ENCODE assay signal across 1 cellular context in genomic region chr12:129635003-129635685, GRCh38.
TF ChIP-seq lines count a peak whose summit lies in the region.

No MANE protein-coding gene starts in this region.

TF ChIP-seq in WTC11, 78 proteins besides CTCF, POLR2A, EP300 and RAD21 (continued from another document):
- TF ChIP-seq, protein P1, sequence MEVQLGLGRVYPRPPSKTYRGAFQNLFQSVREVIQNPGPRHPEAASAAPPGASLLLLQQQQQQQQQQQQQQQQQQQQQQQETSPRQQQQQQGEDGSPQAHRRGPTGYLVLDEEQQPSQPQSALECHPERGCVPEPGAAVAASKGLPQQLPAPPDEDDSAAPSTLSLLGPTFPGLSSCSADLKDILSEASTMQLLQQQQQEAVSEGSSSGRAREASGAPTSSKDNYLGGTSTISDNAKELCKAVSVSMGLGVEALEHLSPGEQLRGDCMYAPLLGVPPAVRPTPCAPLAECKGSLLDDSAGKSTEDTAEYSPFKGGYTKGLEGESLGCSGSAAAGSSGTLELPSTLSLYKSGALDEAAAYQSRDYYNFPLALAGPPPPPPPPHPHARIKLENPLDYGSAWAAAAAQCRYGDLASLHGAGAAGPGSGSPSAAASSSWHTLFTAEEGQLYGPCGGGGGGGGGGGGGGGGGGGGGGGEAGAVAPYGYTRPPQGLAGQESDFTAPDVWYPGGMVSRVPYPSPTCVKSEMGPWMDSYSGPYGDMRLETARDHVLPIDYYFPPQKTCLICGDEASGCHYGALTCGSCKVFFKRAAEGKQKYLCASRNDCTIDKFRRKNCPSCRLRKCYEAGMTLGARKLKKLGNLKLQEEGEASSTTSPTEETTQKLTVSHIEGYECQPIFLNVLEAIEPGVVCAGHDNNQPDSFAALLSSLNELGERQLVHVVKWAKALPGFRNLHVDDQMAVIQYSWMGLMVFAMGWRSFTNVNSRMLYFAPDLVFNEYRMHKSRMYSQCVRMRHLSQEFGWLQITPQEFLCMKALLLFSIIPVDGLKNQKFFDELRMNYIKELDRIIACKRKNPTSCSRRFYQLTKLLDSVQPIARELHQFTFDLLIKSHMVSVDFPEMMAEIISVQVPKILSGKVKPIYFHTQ (CRISPR knock-in tag; IDR thresholded peaks at IDR 0.05), result no peak
- TF ChIP-seq FOXK1 (CRISPR knock-in tag; IDR thresholded peaks at IDR 0.05) (no peak), ZNF263 (CRISPR knock-in tag; IDR thresholded peaks at IDR 0.05; ENCODE audit: low read depth) (no peak), NR3C1 (CRISPR knock-in tag; conservative IDR thresholded peaks at IDR 0.05; ENCODE audit: low read depth) (no peak)
- TF ChIP-seq, protein P2, sequence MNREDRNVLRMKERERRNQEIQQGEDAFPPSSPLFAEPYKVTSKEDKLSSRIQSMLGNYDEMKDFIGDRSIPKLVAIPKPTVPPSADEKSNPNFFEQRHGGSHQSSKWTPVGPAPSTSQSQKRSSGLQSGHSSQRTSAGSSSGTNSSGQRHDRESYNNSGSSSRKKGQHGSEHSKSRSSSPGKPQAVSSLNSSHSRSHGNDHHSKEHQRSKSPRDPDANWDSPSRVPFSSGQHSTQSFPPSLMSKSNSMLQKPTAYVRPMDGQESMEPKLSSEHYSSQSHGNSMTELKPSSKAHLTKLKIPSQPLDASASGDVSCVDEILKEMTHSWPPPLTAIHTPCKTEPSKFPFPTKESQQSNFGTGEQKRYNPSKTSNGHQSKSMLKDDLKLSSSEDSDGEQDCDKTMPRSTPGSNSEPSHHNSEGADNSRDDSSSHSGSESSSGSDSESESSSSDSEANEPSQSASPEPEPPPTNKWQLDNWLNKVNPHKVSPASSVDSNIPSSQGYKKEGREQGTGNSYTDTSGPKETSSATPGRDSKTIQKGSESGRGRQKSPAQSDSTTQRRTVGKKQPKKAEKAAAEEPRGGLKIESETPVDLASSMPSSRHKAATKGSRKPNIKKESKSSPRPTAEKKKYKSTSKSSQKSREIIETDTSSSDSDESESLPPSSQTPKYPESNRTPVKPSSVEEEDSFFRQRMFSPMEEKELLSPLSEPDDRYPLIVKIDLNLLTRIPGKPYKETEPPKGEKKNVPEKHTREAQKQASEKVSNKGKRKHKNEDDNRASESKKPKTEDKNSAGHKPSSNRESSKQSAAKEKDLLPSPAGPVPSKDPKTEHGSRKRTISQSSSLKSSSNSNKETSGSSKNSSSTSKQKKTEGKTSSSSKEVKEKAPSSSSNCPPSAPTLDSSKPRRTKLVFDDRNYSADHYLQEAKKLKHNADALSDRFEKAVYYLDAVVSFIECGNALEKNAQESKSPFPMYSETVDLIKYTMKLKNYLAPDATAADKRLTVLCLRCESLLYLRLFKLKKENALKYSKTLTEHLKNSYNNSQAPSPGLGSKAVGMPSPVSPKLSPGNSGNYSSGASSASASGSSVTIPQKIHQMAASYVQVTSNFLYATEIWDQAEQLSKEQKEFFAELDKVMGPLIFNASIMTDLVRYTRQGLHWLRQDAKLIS (CRISPR knock-in tag; IDR thresholded peaks at IDR 0.05; ENCODE audit: borderline replicate concordance), result no peak
- TF ChIP-seq, protein P3, sequence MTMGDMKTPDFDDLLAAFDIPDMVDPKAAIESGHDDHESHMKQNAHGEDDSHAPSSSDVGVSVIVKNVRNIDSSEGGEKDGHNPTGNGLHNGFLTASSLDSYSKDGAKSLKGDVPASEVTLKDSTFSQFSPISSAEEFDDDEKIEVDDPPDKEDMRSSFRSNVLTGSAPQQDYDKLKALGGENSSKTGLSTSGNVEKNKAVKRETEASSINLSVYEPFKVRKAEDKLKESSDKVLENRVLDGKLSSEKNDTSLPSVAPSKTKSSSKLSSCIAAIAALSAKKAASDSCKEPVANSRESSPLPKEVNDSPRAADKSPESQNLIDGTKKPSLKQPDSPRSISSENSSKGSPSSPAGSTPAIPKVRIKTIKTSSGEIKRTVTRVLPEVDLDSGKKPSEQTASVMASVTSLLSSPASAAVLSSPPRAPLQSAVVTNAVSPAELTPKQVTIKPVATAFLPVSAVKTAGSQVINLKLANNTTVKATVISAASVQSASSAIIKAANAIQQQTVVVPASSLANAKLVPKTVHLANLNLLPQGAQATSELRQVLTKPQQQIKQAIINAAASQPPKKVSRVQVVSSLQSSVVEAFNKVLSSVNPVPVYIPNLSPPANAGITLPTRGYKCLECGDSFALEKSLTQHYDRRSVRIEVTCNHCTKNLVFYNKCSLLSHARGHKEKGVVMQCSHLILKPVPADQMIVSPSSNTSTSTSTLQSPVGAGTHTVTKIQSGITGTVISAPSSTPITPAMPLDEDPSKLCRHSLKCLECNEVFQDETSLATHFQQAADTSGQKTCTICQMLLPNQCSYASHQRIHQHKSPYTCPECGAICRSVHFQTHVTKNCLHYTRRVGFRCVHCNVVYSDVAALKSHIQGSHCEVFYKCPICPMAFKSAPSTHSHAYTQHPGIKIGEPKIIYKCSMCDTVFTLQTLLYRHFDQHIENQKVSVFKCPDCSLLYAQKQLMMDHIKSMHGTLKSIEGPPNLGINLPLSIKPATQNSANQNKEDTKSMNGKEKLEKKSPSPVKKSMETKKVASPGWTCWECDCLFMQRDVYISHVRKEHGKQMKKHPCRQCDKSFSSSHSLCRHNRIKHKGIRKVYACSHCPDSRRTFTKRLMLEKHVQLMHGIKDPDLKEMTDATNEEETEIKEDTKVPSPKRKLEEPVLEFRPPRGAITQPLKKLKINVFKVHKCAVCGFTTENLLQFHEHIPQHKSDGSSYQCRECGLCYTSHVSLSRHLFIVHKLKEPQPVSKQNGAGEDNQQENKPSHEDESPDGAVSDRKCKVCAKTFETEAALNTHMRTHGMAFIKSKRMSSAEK (CRISPR knock-in tag; IDR thresholded peaks at IDR 0.05; ENCODE audit: borderline replicate concordance), result no peak
TF ChIP-seq in WTC11: peak in this region for 0.
